ENCODE assay signal across 13 cellular contexts in the genomic region with DNA sequence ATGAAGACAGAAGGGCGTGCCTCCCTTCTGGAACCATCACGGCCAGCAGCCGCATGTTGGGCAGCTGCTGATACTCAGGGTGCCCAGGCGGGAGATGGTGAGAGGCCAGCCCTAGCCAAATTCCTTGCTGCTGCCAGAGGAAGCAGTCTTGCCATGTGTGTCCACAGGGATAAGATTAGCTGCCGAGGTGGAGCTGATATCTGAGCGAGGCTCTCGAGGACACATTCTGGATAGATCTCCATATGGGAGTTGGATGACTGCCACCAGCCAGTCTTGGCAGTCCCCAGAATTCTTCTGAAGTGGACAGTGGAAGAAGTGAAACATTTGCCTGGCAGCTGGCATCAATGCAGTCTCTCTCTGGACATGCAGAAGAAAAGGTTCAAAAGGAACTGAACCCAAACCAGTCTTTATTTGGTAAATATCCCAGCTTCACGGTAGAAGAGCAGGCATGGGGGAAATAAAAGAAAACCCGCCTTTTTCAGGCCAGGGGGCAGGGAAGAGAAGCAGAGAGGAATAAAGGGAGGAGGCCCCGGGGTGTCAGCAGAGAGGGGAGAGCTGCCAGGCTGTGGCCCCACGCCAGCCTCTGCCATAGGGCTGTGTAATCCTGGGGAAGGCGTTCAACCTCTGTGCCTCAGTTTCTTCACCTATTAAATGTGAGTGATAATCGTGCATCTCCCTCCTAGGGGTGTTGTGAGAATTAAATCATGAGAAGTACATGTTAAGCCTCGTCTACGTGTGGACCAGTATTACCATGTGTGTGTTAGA. TPM values are rescaled to one million over a fixed set of nuclear protein-coding genes. Genes with fewer than 3 reads are reported as not detected.
DNase-seq lines count a peak whose midpoint lies in the region; ATAC-seq and TF ChIP-seq lines count a peak whose summit lies in the region.
"Had no signal": no experiment of that assay in that cellular context is flagged by ENCODE, and none has a peak within 500 bp of the region (broad histone marks: within the 10 kb centered on the region; RNA-seq: fewer than 3 reads in every experiment).

No MANE protein-coding gene starts in this region.

- no peak overlapping the region for H4K91ac ChIP-seq in H9 (ENCODE audit: insufficient read length, low read depth, low read length)

- H3K18ac ChIP-seq in H9 (ENCODE audit: insufficient read length, low read depth, low read length) = no peak overlapping the region

- H4K8ac ChIP-seq in H9 (replicated peaks; ENCODE audit: insufficient read length, low read depth, low read length) = no peak overlapping the region

- TF ChIP-seq EP300 in stomach (IDR thresholded peaks at IDR 0.05) = no peak

- no peak overlapping the region for H2BK5ac ChIP-seq in H9 (ENCODE audit: insufficient read length, low read length)

- no peak overlapping the region for H3K9ac ChIP-seq in H9 (ENCODE audit: extremely low read depth, insufficient read length, low read length)

- H3K9me3 Mint-ChIP-seq in H9 = no peaks in the 10 kb centered on the region; a peak in 1 of 5 replicates
- H3K9me3 Mint-ChIP-seq in stimulated activated effector memory CD8-positive, alpha-beta T cell treated with anti-CD3 and anti-CD28 coated beads, Interleukin-12 subunit alpha, Interleukin-12 subunit beta, amount 100 ng/mL, for 72 hours = no peaks in the 10 kb centered on the region
- H3K9me3 Mint-ChIP-seq: activated naive CD4-positive, alpha-beta T cell treated with anti-CD3 and anti-CD28 coated beads, Interleukin-2, amount 50 U/mL, for 72 hours; endodermal cell had no signal

- H4K5ac ChIP-seq in H9 (ENCODE audit: insufficient read length, low read depth, low read length) = no peak overlapping the region

- no peak overlapping the region for H3K4me2 ChIP-seq in H9 (ENCODE audit: insufficient read depth, insufficient read length, low read length)

- H3K4ac ChIP-seq in H9 (ENCODE audit: low read depth, low read length) = no peak overlapping the region

- no peaks in the 10 kb centered on the region for H3K36me3 ChIP-seq in heart left ventricle
- H3K36me3 ChIP-seq in stomach = no peaks in the 10 kb centered on the region

- H2AFZ ChIP-seq in H9 (ENCODE audit: low read length) = no peak overlapping the region

- H3K4me3 ChIP-seq in heart left ventricle = peak overlapping the region in 1 of 12 donors; percentile 16
- no peak overlapping the region for H3K4me3 ChIP-seq in stomach

- H4K20me1 ChIP-seq in H9 (ENCODE audit: control insufficient read depth, insufficient read depth, insufficient read length) = no peaks in the 10 kb centered on the region

- no peak overlapping the region for H2BK120ac ChIP-seq in H9 (ENCODE audit: low read depth, low read length, poor library complexity, severe bottlenecking)

- H3K27me3 ChIP-seq in H9 (ENCODE audit: insufficient read depth, low read length) (no peaks in the 10 kb centered on the region), heart left ventricle (no peaks in the 10 kb centered on the region), stomach (no peaks in the 10 kb centered on the region)

- H3K79me2 ChIP-seq in H9 (ENCODE audit: insufficient read depth, low read length) = no peaks in the 10 kb centered on the region

- no peak overlapping the region for H2BK15ac ChIP-seq in H9 (ENCODE audit: low read depth, low read length)

- peaks cover 0 to 4% (median 0%) of the 10 kb centered on the region in 3 experiments; a peak in 2 of 7 replicates for H3K36me3 Mint-ChIP-seq in H9 (ENCODE audit: insufficient read depth in 1 of 3, low read depth in 3 of 3)
- H3K36me3 Mint-ChIP-seq in stimulated activated effector memory CD8-positive, alpha-beta T cell treated with anti-CD3 and anti-CD28 coated beads, Interleukin-12 subunit alpha, Interleukin-12 subunit beta, amount 100 ng/mL, for 72 hours = no peaks in the 10 kb centered on the region

- H3T11ph ChIP-seq in H9 (ENCODE audit: low read length) = no peak overlapping the region

- H3K56ac ChIP-seq in H9 (ENCODE audit: insufficient read length, low read depth, low read length) = no peak overlapping the region

- H3K27ac ChIP-seq in H9 (ENCODE audit: insufficient read length, low read depth, low read length) = no peak overlapping the region
- peak overlapping the region; percentile 34 for H3K27ac ChIP-seq in caudate nucleus (ENCODE audit: low read depth, low read length)
- H3K27ac ChIP-seq in heart left ventricle = peak overlapping the region; percentile 61 to 92 (median 80)
- H3K27ac ChIP-seq in stomach = peak overlapping the region in 1 of 5 donors; percentile 55

- TF ChIP-seq CTCF in H9 (conservative IDR thresholded peaks at IDR 0.05) = no peak
- no peak for TF ChIP-seq CTCF in heart left ventricle (IDR thresholded peaks at IDR 0.05)
- no peak for TF ChIP-seq CTCF in stomach (IDR thresholded peaks at IDR 0.05)

- TF ChIP-seq POLR2A in heart left ventricle (IDR thresholded peaks at IDR 0.05) = no peak
- TF ChIP-seq POLR2A in stomach (IDR thresholded peaks at IDR 0.05) = no peak

- intact Hi-C loops in heart left ventricle (cut with DNase I) (loop anchor here in 3 of 10 donors (2.0 to 5.0 kb wide), 4 partner anchors 47 to 327 kb away; partner anchors contain the start of genes LTV1 (in 1 of the 3) and PHACTR2 (in 1 of the 3)), stomach (cut with DNase I; ENCODE audit: low total_unique reads) (no loop called here)

- no peaks in the 10 kb centered on the region for H3K79me1 ChIP-seq in H9 (ENCODE audit: insufficient read depth, low read depth, low read length, poor library complexity, severe bottlenecking)

- H3K4me1 Mint-ChIP-seq in H9 = peaks cover 37 to 46% of the 10 kb centered on the region in 2 experiments
- peaks cover 19% of the 10 kb centered on the region for H3K4me1 Mint-ChIP-seq in stimulated activated effector memory CD8-positive, alpha-beta T cell treated with anti-CD3 and anti-CD28 coated beads, Interleukin-12 subunit alpha, Interleukin-12 subunit beta, amount 100 ng/mL, for 72 hours

- no peak overlapping the region for H2BK12ac ChIP-seq in H9 (ENCODE audit: insufficient read length, low read depth, low read length)

- no peak overlapping the region for H3K23ac ChIP-seq in H9 (ENCODE audit: insufficient read length, low read depth, low read length)

- no CpG with 5 or more reads among the region's 15 CpGs for WGBS in H9 (ENCODE audit: extremely low coverage, insufficient read length, low lambda C conversion rate)
- WGBS in heart left ventricle, 4 donors = 38 to 55% (median 45%) methylated on average over 11 to 15 of the region's 15 CpGs
- WGBS in stomach, 5 donors = 45 to 56% (median 51%) methylated on average over 13 to 15 of the region's 15 CpGs

- H3K9me3 ChIP-seq in H9 (ENCODE audit: control insufficient read depth, low read depth, low read length) = no peaks in the 10 kb centered on the region
- H3K9me3 ChIP-seq in heart left ventricle = no peaks in the 10 kb centered on the region
- H3K9me3 ChIP-seq in stomach = no peaks in the 10 kb centered on the region

- peak overlapping the region in 1 of 3 experiments; percentile 14; a peak in 1 of 7 replicates for H3K27ac Mint-ChIP-seq in H9
- no peak overlapping the region for H3K27ac Mint-ChIP-seq in stimulated activated effector memory CD8-positive, alpha-beta T cell treated with anti-CD3 and anti-CD28 coated beads, Interleukin-12 subunit alpha, Interleukin-12 subunit beta, amount 100 ng/mL, for 72 hours
- H3K27ac Mint-ChIP-seq: activated naive CD4-positive, alpha-beta T cell treated with anti-CD3 and anti-CD28 coated beads, Interleukin-2, amount 50 U/mL, for 72 hours; endodermal cell had no signal

- no peak overlapping the region for H2BK20ac ChIP-seq in H9 (ENCODE audit: low read depth, low read length, poor library complexity, severe bottlenecking)

- peaks cover 7% of the 10 kb centered on the region for H3K23me2 ChIP-seq in H9 (ENCODE audit: insufficient read length, low read depth, low read length, poor library complexity, severe bottlenecking)

- H3K4me1 ChIP-seq in H9 (ENCODE audit: insufficient read depth, low read length) = peaks cover 3% of the 10 kb centered on the region; the same call in 1 of the 2 replicates
- H3K4me1 ChIP-seq in heart left ventricle = peaks cover 0 to 39% (median 21%) of the 10 kb centered on the region in 12 donors
- H3K4me1 ChIP-seq in stomach = peaks cover 12 to 45% (median 30%) of the 10 kb centered on the region in 4 donors

- DNase-seq in H9 (no peak), caudate nucleus (lab: John Stamatoyannopoulos, UW) (peak in 12 of 61 donors; percentile 2 to 62 (median 25)), heart left ventricle (peak; percentile 73 to 92 (median 84)), stomach (peak; percentile 73), SK-N-DZ (ENCODE audit: low spot score) (no peak), NCI-H1436 (lab: John Stamatoyannopoulos, UW) (no peak)
- DNase-seq in stimulated activated effector memory CD8-positive, alpha-beta T cell treated with anti-CD3 and anti-CD28 coated beads, Interleukin-12 subunit alpha, Interleukin-12 subunit beta, amount 100 ng/mL, for 72 hours (ENCODE audit: low spot score in 2 of 2) = no peak
- DNase-seq: endodermal cell; midbrain; stimulated activated CD4-positive, alpha-beta T cell treated with anti-CD3 and anti-CD28 coated beads, Interleukin-2, amount 100 ng/mL, for 48 hours; stimulated activated naive CD4-positive, alpha-beta T cell had no signal

- H3K4me3 Mint-ChIP-seq in H9 = no peak overlapping the region
- H3K4me3 Mint-ChIP-seq in stimulated activated effector memory CD8-positive, alpha-beta T cell treated with anti-CD3 and anti-CD28 coated beads, Interleukin-12 subunit alpha, Interleukin-12 subunit beta, amount 100 ng/mL, for 72 hours = no peak overlapping the region
- H3K4me3 Mint-ChIP-seq: endodermal cell had no signal

- H3K27me3 Mint-ChIP-seq in H9 (ENCODE audit: low read depth) = peaks cover 43% of the 10 kb centered on the region

- ATAC-seq in heart left ventricle = peak; percentile 72 to 85 (median 78)
- ATAC-seq in GM21737 (IDR thresholded peaks at IDR 0.05; ENCODE audit: unreplicated experiment) = no peak
- no peak for ATAC-seq in stimulated activated effector memory CD8-positive, alpha-beta T cell treated with anti-CD3 and anti-CD28 coated beads, Interleukin-12 subunit alpha, Interleukin-12 subunit beta, amount 100 ng/mL, for 72 hours
- ATAC-seq: activated naive CD4-positive, alpha-beta T cell treated with anti-CD3 and anti-CD28 coated beads, Interleukin-2, amount 50 U/mL, for 72 hours had no signal

- H2AK5ac ChIP-seq in H9 (ENCODE audit: insufficient read length, low read length) = no peak overlapping the region

- peak overlapping the region; percentile 13; the same call in 1 of the 2 replicates for H3K14ac ChIP-seq in H9 (ENCODE audit: insufficient read depth, low read length)

RNA-seq across cellular contexts. Expression of gene FUCA2, which starts 3.7 kb away (rescaled TPM):
- total RNA-seq in H9 (2021) = 71.4 and 72.1 TPM in 2 replicates
- 10 to 100 TPM; 18.0 to 68.6 (median 34.8) TPM for total RNA-seq in heart left ventricle
- 10 to 100 TPM; 22.2 to 60.1 TPM for polyA plus RNA-seq in heart left ventricle
- 10 to 100 TPM; 12.9 to 53.8 (median 26.8) TPM for total RNA-seq in stomach
- 10 to 100 TPM; 18.2 to 26.1 (median 25.2) TPM for polyA plus RNA-seq in stomach
- 0.07 TPM in 1 of 2 replicates, not detected in the other for polyA plus RNA-seq in SK-N-DZ (2014; cell fraction: cytosol; rRNA removed)
- not detected in 2 replicates for polyA plus RNA-seq in SK-N-DZ (2014; cell fraction: nucleus; rRNA removed)

Comparison
In these comparisons a context has a peak if more than half of its experiments do, and no peak if none do; other contexts are left out.
1. DNase-seq: peak in heart left ventricle (5 of 5) and stomach (single experiment); none in H9 (single experiment), SK-N-DZ (single experiment), NCI-H1436 (single experiment) and stimulated activated effector memory CD8-positive, alpha-beta T cell treated with anti-CD3 and anti-CD28 coated beads, Interleukin-12 subunit alpha, Interleukin-12 subunit beta, amount 100 ng/mL, for 72 hours (0 of 2).
2. ATAC-seq: peak in heart left ventricle (4 of 4); none in GM21737 (single experiment) and stimulated activated effector memory CD8-positive, alpha-beta T cell treated with anti-CD3 and anti-CD28 coated beads, Interleukin-12 subunit alpha, Interleukin-12 subunit beta, amount 100 ng/mL, for 72 hours (single experiment).